1 cellular context compared by ENCODE assay signal in the genomic region with DNA sequence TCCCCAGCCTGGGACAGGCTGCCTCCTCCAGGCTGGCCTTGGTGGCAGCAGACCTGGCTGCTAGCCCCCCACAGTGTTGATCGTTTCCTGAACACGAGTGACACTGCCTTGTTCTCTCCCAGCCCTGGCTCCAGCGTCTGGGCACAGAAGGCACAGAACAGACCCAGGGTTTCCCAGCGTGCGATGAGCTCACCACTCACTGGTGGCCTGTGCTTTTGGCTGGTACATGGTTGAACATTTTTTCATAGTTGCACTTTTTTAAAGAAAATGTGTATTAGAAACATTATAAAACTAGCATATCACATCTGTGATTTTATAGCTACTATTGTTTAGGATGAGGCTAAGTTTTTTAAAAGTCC.
A peak's percentile ranks its signal among the peaks of the same experiment; 100 is the strongest.
TF ChIP-seq lines count a peak whose summit lies in the region.

No MANE protein-coding gene starts in this region.

TF ChIP-seq in GM12878, 131 proteins besides CTCF, POLR2A, EP300 and RAD21:
- TF ChIP-seq DPF2 (IDR thresholded peaks at IDR 0.05), result 0 out of 2 replicates have a peak, but pooled peaks have one; percentile 31
- no peak for TF ChIP-seq BHLHE40 (IDR thresholded peaks at IDR 0.05; ENCODE audit: borderline replicate concordance in 1 of 2, low read depth in 2 of 2, low read length in 1 of 2)
